29 cellular contexts compared by ENCODE assay signal in the genomic region with DNA sequence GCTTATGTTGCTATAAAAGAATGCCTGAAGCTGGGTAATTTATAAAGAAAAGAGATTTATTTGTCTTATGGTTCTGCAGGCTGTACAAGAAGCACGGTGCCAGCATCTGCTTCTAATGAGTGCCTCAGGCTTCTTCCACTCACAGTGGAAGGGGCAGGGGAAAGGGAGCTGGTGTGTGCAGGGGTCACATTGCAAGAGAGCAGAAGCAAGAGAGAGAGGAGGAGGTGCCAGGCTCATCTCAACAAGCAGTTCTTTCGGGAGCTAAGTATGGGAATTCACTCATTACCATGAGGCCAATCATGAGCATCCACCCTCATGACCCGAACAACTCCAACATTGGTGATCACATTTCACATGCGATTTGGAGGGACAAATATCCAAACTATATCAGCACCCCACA.
"Had no signal": no experiment of that assay in that cellular context is flagged by ENCODE, and none has a peak within 500 bp of the region (broad histone marks: within the 10 kb centered on the region; RNA-seq: fewer than 3 reads in every experiment).

No MANE protein-coding gene starts in this region.

- H3K27ac Mint-ChIP-seq: activated CD8-positive, alpha-beta memory T cell treated with anti-CD3 and anti-CD28 coated beads, Interleukin-2, amount 10 ng/mL, durations not matched to agents 7 days and 5 days; activated naive CD4-positive, alpha-beta T cell treated with anti-CD3 and anti-CD28 coated beads for 36 hours; activated naive CD8-positive, alpha-beta T cell; activated T-cell treated with anti-CD3 and anti-CD28 coated beads, Interleukin-2, amount 50 U/mL, for 24 hours; activated T-helper 17 cell treated with anti-CD3 and anti-CD28 coated beads, Interleukin-2, amount 50 U/mL, for 72 hours; T-cell had no signal

- H3K27ac ChIP-seq: brain microvascular endothelial cell, cardiac muscle cell, RWPE1, SJCRH30 had no signal

- H3K4me3 ChIP-seq: cardiac muscle cell, K562, SJCRH30 had no signal

- H3K27me3 Mint-ChIP-seq: activated naive CD8-positive, alpha-beta T cell; activated T-cell treated with anti-CD3 and anti-CD28 coated beads, Interleukin-2, amount 50 U/mL, for 24 hours; activated T-helper 17 cell treated with anti-CD3 and anti-CD28 coated beads, Interleukin-2, amount 50 U/mL, for 72 hours; T-cell had no signal

- H3K36me3 Mint-ChIP-seq: T-cell had no signal

- H3K9me3 ChIP-seq: SJCRH30 had no signal

- H3K9me3 Mint-ChIP-seq: activated T-cell treated with anti-CD3 and anti-CD28 coated beads, Interleukin-2, amount 50 U/mL, for 24 hours; activated T-helper 17 cell treated with anti-CD3 and anti-CD28 coated beads, Interleukin-2, amount 50 U/mL, for 72 hours; T-cell had no signal

- H3K4me3 Mint-ChIP-seq: activated CD8-positive, alpha-beta memory T cell treated with anti-CD3 and anti-CD28 coated beads, Interleukin-2, amount 10 ng/mL, durations not matched to agents 7 days and 5 days; activated naive CD4-positive, alpha-beta T cell treated with anti-CD3 and anti-CD28 coated beads for 36 hours; activated naive CD8-positive, alpha-beta T cell; activated T-cell treated with anti-CD3 and anti-CD28 coated beads, Interleukin-2, amount 50 U/mL, for 24 hours; activated T-helper 17 cell treated with anti-CD3 and anti-CD28 coated beads, Interleukin-2, amount 50 U/mL, for 72 hours; T-cell had no signal

- H3K27me3 ChIP-seq: brain microvascular endothelial cell, cardiac muscle cell had no signal

- ATAC-seq: activated CD8-positive, alpha-beta memory T cell treated with anti-CD3 and anti-CD28 coated beads, Interleukin-2, amount 10 ng/mL, durations not matched to agents 7 days and 5 days; activated T-helper 17 cell treated with anti-CD3 and anti-CD28 coated beads, Interleukin-2, amount 50 U/mL, for 72 hours; K562; Panc1; T-cell had no signal

- H3K36me3 ChIP-seq: brain microvascular endothelial cell, cardiac muscle cell, SJCRH30 had no signal

- DNase-seq: activated CD4-positive, alpha-beta T cell treated with anti-CD3 and anti-CD28 coated beads for 4 hours; activated CD4-positive, alpha-beta T cell treated with anti-CD3 and anti-CD28 coated beads, Interleukin-2, amount 50 U/mL, for 48 hours; activated CD8-positive, alpha-beta memory T cell treated with anti-CD3 and anti-CD28 coated beads, Interleukin-2, amount 10 ng/mL, durations not matched to agents 7 days and 5 days; activated gamma-delta T cell; activated naive CD4-positive, alpha-beta T cell treated with anti-CD3 and anti-CD28 coated beads for 36 hours; activated T-cell treated with anti-CD3 and anti-CD28 coated beads, Interleukin-2, amount 50 U/mL, for 24 hours; amygdala; brain microvascular endothelial cell; Karpas-422; MM.1S; NCI-H1105 treated with DMSO at 0.1 percent for 48 hours; NCI-H1930; NCI-H2171; NCI-H2227 treated with DMSO at 0.1 percent for 48 hours; NCI-H446 treated with DMSO at 0.1 percent for 48 hours; NCI-H524 treated with DMSO at 0.1 percent for 48 hours; NCI-H748 treated with DMSO at 0.1 percent for 48 hours; Right ventricle myocardium superior; SJCRH30; T-cell; T-helper 2 cell; T1000 had no signal

- FAIRE-seq: K562, TTC549 had no signal
